In genomic region chr18:48838921-48839818, GRCh38 we compare ENCODE assay signal across 10 cellular contexts.
DNase-seq lines count a peak whose midpoint lies in the region; ATAC-seq, FAIRE-seq and TF ChIP-seq lines count a peak whose summit lies in the region.
"Had no signal": no experiment of that assay in that cellular context is flagged by ENCODE, and none has a peak within 500 bp of the region (broad histone marks: within the 10 kb centered on the region; RNA-seq: fewer than 3 reads in every experiment).

No MANE protein-coding gene starts in this region.

- peak overlapping the region; percentile 39; the same call in 1 of the 2 replicates for H2AFZ ChIP-seq in PC-9

- no peak for TF ChIP-seq POLR2A in GM12891 (IDR thresholded peaks at IDR 0.05; ENCODE audit: low read depth, low read length)

- no peaks in the 10 kb centered on the region for H3K27me3 ChIP-seq in PC-9 (ENCODE audit: insufficient read depth, low read depth)
- H3K27me3 ChIP-seq in dorsolateral prefrontal cortex: no peaks in the 10 kb centered on the region
- H3K27me3 ChIP-seq: esophagus squamous epithelium had no signal

- no peaks in the 10 kb centered on the region for H3K36me3 ChIP-seq in PC-9 (ENCODE audit: low read depth)
- H3K36me3 ChIP-seq: esophagus squamous epithelium, HAP-1 had no signal

- H3K4me3 ChIP-seq in PC-9 (peak overlapping the region; percentile 29; the same call in 1 of the 2 replicates), dorsolateral prefrontal cortex (no peak overlapping the region)
- H3K4me3 ChIP-seq: esophagus squamous epithelium, HAP-1 had no signal

- H3K9me3 ChIP-seq in PC-9 (ENCODE audit: insufficient read depth, low read depth): no peaks in the 10 kb centered on the region
- H3K9me3 ChIP-seq: esophagus squamous epithelium, HAP-1 had no signal

- CTCF ChIA-PET in PC-9 (lab: Charles Lee): no interaction called here

- 0 out of 2 replicates have a peak, but pooled peaks cover 3% of the 10 kb centered on the region for H3K79me2 ChIP-seq in PC-9 (ENCODE audit: low read depth)

- intact Hi-C loops in PC-9 (cut with micrococcal nuclease; ENCODE audit: unreplicated experiment) (no loop called here), dorsolateral prefrontal cortex (cut with DNase I) (no loop called here)

- no peaks in the 10 kb centered on the region for H3K9me2 ChIP-seq in PC-9 (ENCODE audit: insufficient read depth)

- POLR2A ChIA-PET in PC-9 (lab: Charles Lee; ENCODE audit: unreplicated experiment): no interaction called here

- peak overlapping the region; percentile 83 for H3K4me2 ChIP-seq in PC-9

- FAIRE-seq in GM12891 (lab: Jason Lieb, UNC): peak; percentile 5

- DNase-seq in GM12891 (ENCODE audit: insufficient read length, low spot score): no peak
- peak; percentile 62 to 78 for DNase-seq in PC-9
- peak in 1 of 10 donors; percentile 41 for DNase-seq in dorsolateral prefrontal cortex
- DNase-seq in renal cortical epithelial cell (ENCODE audit: low read depth): peak; percentile 70
- DNase-seq in GF-D8 (lab: John Stamatoyannopoulos, UW): no peak
- DNase-seq: esophagus squamous epithelium had no signal

- no peaks in the 10 kb centered on the region for H4K20me1 ChIP-seq in PC-9 (ENCODE audit: insufficient read depth)

- TF ChIP-seq CTCF in PC-9 (conservative IDR thresholded peaks at IDR 0.05): no peak
- no peak for TF ChIP-seq CTCF in dorsolateral prefrontal cortex (IDR thresholded peaks at IDR 0.05 in 54 of 56, conservative IDR thresholded peaks at IDR 0.05 in 2 of 56; ENCODE audit: low read depth in 1 of 56, partially characterized antibody in 56 of 56)

- no TSS peak for BruUV-seq in PC-9 (replicated peaks; lab: Mats Ljungman, UMichigan)

- H3K27ac ChIP-seq in PC-9 (peak overlapping the region; percentile 97), dorsolateral prefrontal cortex (peak overlapping the region in 56 of 59 donors; percentile 21 to 98 (median 92))

- H3F3A ChIP-seq in PC-9 (ENCODE audit: insufficient read depth, low read depth): peaks cover 41% of the 10 kb centered on the region

- ATAC-seq in HG03378 (IDR thresholded peaks at IDR 0.05; ENCODE audit: unreplicated experiment): no peak
- no peak for ATAC-seq in HG03354 (IDR thresholded peaks at IDR 0.05; ENCODE audit: poor library complexity, severe bottlenecking, unreplicated experiment)
- ATAC-seq in HG02970 (IDR thresholded peaks at IDR 0.05; ENCODE audit: low FRiP score, unreplicated experiment): no peak

- peaks cover 72% of the 10 kb centered on the region for H3K4me1 ChIP-seq in PC-9 (replicated peaks; ENCODE audit: insufficient read depth)
- H3K4me1 ChIP-seq: HAP-1 had no signal

TF ChIP-seq in GM12891, 5 proteins besides CTCF, POLR2A, EP300 and RAD21:
- TF ChIP-seq SPI1 (IDR thresholded peaks at IDR 0.05; ENCODE audit: low read depth, low read length): no peak
- TF ChIP-seq TAF1 (IDR thresholded peaks at IDR 0.05; ENCODE audit: low read depth, low read length): no peak
- TF ChIP-seq POU2F2 (IDR thresholded peaks at IDR 0.05; ENCODE audit: low read depth, low read length): no peak
- no peak for TF ChIP-seq PAX5 (IDR thresholded peaks at IDR 0.05; ENCODE audit: insufficient read depth, low read length, severe bottlenecking)
- no peak for TF ChIP-seq POLR2AphosphoS5 (IDR thresholded peaks at IDR 0.05; ENCODE audit: low read depth, low read length)

Comparison
In these comparisons a context has a peak if more than half of its experiments do, and no peak if none do; other contexts are left out.
1. DNase-seq: peak in PC-9 (2 of 2) and renal cortical epithelial cell (single experiment); none in GM12891 (single experiment) and GF-D8 (single experiment).